In the genomic region with DNA sequence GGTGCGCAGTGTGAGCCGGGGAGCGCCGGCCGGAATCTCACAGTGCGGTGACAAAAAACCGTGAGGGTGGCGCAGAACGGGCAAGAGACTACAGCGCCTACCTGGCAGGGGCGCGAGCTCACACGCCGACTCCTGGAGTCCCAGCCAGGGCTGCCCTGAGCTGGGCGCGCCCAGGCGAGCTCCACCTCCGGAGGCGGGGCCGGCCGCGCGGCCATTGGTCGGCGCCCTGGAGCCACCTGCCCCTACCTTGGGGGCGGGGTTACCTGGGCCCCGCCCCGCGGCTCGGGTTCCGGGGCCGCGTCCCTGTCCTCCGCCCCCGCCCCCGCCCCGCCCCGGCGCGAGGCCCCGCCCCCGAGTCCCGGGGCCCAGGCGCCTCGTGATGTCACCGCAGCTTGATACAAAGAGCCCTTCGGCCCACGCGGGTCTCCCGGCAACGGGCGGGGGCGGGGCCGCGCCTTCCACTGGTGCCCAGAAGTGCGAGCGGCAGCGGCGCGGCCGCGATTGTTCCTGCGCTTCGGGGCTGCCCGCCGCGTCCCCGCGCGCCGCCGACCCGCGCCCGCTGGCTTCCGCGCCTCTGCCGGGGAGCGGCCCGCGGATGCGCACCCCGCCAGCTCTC, we compare ENCODE assay signal across 1 cellular context.
A peak's percentile ranks its signal among the peaks of the same experiment; 100 is the strongest.
TF ChIP-seq lines count a peak whose summit lies in the region.

No MANE protein-coding gene starts in this region.

TF ChIP-seq in HepG2, 621 proteins besides CTCF, POLR2A, EP300 and RAD21 (continued from another document and continues in another):
- TF ChIP-seq, protein P1, sequence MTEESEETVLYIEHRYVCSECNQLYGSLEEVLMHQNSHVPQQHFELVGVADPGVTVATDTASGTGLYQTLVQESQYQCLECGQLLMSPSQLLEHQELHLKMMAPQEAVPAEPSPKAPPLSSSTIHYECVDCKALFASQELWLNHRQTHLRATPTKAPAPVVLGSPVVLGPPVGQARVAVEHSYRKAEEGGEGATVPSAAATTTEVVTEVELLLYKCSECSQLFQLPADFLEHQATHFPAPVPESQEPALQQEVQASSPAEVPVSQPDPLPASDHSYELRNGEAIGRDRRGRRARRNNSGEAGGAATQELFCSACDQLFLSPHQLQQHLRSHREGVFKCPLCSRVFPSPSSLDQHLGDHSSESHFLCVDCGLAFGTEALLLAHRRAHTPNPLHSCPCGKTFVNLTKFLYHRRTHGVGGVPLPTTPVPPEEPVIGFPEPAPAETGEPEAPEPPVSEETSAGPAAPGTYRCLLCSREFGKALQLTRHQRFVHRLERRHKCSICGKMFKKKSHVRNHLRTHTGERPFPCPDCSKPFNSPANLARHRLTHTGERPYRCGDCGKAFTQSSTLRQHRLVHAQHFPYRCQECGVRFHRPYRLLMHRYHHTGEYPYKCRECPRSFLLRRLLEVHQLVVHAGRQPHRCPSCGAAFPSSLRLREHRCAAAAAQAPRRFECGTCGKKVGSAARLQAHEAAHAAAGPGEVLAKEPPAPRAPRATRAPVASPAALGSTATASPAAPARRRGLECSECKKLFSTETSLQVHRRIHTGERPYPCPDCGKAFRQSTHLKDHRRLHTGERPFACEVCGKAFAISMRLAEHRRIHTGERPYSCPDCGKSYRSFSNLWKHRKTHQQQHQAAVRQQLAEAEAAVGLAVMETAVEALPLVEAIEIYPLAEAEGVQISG (CRISPR knock-in tag; IDR thresholded peaks at IDR 0.05): 0 out of 2 replicates have a peak, but pooled peaks have one; percentile 25
- TF ChIP-seq ZNF558 (CRISPR knock-in tag; IDR thresholded peaks at IDR 0.05; ENCODE audit: borderline replicate concordance): 0 out of 2 replicates have a peak, but pooled peaks have one; percentile 13
- TF ChIP-seq RFXANK (CRISPR knock-in tag; IDR thresholded peaks at IDR 0.05): no peak
- TF ChIP-seq ZNF224 (CRISPR knock-in tag; IDR thresholded peaks at IDR 0.05): 0 out of 2 replicates have a peak, but pooled peaks have one; percentile 48
- TF ChIP-seq, protein P2, sequence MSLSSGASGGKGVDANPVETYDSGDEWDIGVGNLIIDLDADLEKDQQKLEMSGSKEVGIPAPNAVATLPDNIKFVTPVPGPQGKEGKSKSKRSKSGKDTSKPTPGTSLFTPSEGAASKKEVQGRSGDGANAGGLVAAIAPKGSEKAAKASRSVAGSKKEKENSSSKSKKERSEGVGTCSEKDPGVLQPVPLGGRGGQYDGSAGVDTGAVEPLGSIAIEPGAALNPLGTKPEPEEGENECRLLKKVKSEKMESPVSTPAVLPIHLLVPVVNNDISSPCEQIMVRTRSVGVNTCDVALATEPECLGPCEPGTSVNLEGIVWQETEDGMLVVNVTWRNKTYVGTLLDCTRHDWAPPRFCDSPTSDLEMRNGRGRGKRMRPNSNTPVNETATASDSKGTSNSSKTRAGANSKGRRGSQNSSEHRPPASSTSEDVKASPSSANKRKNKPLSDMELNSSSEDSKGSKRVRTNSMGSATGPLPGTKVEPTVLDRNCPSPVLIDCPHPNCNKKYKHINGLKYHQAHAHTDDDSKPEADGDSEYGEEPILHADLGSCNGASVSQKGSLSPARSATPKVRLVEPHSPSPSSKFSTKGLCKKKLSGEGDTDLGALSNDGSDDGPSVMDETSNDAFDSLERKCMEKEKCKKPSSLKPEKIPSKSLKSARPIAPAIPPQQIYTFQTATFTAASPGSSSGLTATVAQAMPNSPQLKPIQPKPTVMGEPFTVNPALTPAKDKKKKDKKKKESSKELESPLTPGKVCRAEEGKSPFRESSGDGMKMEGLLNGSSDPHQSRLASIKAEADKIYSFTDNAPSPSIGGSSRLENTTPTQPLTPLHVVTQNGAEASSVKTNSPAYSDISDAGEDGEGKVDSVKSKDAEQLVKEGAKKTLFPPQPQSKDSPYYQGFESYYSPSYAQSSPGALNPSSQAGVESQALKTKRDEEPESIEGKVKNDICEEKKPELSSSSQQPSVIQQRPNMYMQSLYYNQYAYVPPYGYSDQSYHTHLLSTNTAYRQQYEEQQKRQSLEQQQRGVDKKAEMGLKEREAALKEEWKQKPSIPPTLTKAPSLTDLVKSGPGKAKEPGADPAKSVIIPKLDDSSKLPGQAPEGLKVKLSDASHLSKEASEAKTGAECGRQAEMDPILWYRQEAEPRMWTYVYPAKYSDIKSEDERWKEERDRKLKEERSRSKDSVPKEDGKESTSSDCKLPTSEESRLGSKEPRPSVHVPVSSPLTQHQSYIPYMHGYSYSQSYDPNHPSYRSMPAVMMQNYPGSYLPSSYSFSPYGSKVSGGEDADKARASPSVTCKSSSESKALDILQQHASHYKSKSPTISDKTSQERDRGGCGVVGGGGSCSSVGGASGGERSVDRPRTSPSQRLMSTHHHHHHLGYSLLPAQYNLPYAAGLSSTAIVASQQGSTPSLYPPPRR (CRISPR knock-in tag; IDR thresholded peaks at IDR 0.05; ENCODE audit: borderline replicate concordance): 0 out of 2 replicates have a peak, but pooled peaks have one; percentile 44
- TF ChIP-seq ZNF546 (CRISPR knock-in tag; conservative IDR thresholded peaks at IDR 0.05): no peak
- peak; percentile 43; the same call in 1 of the 2 replicates for TF ChIP-seq KAT8 (CRISPR knock-in tag; IDR thresholded peaks at IDR 0.05)
- TF ChIP-seq ZNF510 (CRISPR knock-in tag; IDR thresholded peaks at IDR 0.05; ENCODE audit: low read depth): peak; percentile 35; the same call in 1 of the 2 replicates
- TF ChIP-seq ZNF160 (CRISPR knock-in tag; IDR thresholded peaks at IDR 0.05): 0 out of 2 replicates have a peak, but pooled peaks have one; percentile 31
- peak; percentile 51 for TF ChIP-seq PHF8 (CRISPR knock-in tag; IDR thresholded peaks at IDR 0.05)
- no peak for TF ChIP-seq MLLT10 (CRISPR knock-in tag; IDR thresholded peaks at IDR 0.05)
- peak; percentile 33; the same call in 1 of the 2 replicates for TF ChIP-seq ZNF430 (CRISPR knock-in tag; IDR thresholded peaks at IDR 0.05)
- TF ChIP-seq ZBTB7A (CRISPR knock-in tag; IDR thresholded peaks at IDR 0.05): 0 out of 2 replicates have a peak, but pooled peaks have one; percentile 26
- TF ChIP-seq SALL1 (CRISPR knock-in tag; IDR thresholded peaks at IDR 0.05): peak; percentile 69
- TF ChIP-seq, protein P3, sequence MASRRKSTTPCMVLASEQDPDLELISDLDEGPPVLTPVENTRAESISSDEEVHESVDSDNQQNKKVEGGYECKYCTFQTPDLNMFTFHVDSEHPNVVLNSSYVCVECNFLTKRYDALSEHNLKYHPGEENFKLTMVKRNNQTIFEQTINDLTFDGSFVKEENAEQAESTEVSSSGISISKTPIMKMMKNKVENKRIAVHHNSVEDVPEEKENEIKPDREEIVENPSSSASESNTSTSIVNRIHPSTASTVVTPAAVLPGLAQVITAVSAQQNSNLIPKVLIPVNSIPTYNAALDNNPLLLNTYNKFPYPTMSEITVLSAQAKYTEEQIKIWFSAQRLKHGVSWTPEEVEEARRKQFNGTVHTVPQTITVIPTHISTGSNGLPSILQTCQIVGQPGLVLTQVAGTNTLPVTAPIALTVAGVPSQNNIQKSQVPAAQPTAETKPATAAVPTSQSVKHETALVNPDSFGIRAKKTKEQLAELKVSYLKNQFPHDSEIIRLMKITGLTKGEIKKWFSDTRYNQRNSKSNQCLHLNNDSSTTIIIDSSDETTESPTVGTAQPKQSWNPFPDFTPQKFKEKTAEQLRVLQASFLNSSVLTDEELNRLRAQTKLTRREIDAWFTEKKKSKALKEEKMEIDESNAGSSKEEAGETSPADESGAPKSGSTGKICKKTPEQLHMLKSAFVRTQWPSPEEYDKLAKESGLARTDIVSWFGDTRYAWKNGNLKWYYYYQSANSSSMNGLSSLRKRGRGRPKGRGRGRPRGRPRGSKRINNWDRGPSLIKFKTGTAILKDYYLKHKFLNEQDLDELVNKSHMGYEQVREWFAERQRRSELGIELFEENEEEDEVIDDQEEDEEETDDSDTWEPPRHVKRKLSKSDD (CRISPR knock-in tag; IDR thresholded peaks at IDR 0.05; ENCODE audit: low read depth): no peak
- TF ChIP-seq RBFOX2 (IDR thresholded peaks at IDR 0.05; ENCODE audit: low read depth, low read length): peak; percentile 81
- TF ChIP-seq HDAC2 (CRISPR knock-in tag; IDR thresholded peaks at IDR 0.05): peak; percentile 46; the same call in 1 of the 2 replicates
- TF ChIP-seq ZNF746 (CRISPR knock-in tag; IDR thresholded peaks at IDR 0.05): no peak
- no peak for TF ChIP-seq GZF1 (CRISPR knock-in tag; IDR thresholded peaks at IDR 0.05)
- TF ChIP-seq ZNF678 (CRISPR knock-in tag; IDR thresholded peaks at IDR 0.05): no peak
- TF ChIP-seq MXI1 (IDR thresholded peaks at IDR 0.05; ENCODE audit: borderline replicate concordance, low read depth, low read length): peak; percentile 86; the same call in 1 of the 3 replicates
- no peak for TF ChIP-seq ZNF484 (CRISPR knock-in tag; IDR thresholded peaks at IDR 0.05; ENCODE audit: borderline replicate concordance, low read depth)
- TF ChIP-seq ZNF776 (CRISPR knock-in tag; IDR thresholded peaks at IDR 0.05): no peak
- TF ChIP-seq MIER3 (CRISPR knock-in tag; IDR thresholded peaks at IDR 0.05; ENCODE audit: borderline replicate concordance): no peak
- no peak for TF ChIP-seq SOX13 (IDR thresholded peaks at IDR 0.05)
- peak in 1 of 2 experiments; percentile 39; a peak in 1 of 4 replicates for TF ChIP-seq SOX13 (CRISPR knock-in tag; conservative IDR thresholded peaks at IDR 0.05 in 1 of 2, IDR thresholded peaks at IDR 0.05 in 1 of 2)
- 0 out of 2 replicates have a peak, but pooled peaks have one; percentile 11 for TF ChIP-seq ZNF205 (CRISPR knock-in tag; IDR thresholded peaks at IDR 0.05)
- TF ChIP-seq ZNF12 (CRISPR knock-in tag; IDR thresholded peaks at IDR 0.05): no peak
- no peak for TF ChIP-seq TBX3 (IDR thresholded peaks at IDR 0.05; ENCODE audit: borderline replicate concordance)
- TF ChIP-seq TARDBP (CRISPR knock-in tag; IDR thresholded peaks at IDR 0.05): 0 out of 2 replicates have a peak, but pooled peaks have one; percentile 50
- TF ChIP-seq, protein P4, sequence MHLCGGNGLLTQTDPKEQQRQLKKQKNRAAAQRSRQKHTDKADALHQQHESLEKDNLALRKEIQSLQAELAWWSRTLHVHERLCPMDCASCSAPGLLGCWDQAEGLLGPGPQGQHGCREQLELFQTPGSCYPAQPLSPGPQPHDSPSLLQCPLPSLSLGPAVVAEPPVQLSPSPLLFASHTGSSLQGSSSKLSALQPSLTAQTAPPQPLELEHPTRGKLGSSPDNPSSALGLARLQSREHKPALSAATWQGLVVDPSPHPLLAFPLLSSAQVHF (CRISPR knock-in tag; IDR thresholded peaks at IDR 0.05): no peak
- TF ChIP-seq NFYB (CRISPR knock-in tag; IDR thresholded peaks at IDR 0.05): peak; percentile 44
- TF ChIP-seq SNAPC2 (CRISPR knock-in tag; IDR thresholded peaks at IDR 0.05): no peak
- no peak for TF ChIP-seq FOXP1 (IDR thresholded peaks at IDR 0.05)
- no peak for TF ChIP-seq FOXP1 (CRISPR knock-in tag; IDR thresholded peaks at IDR 0.05)
- TF ChIP-seq ZEB1 (IDR thresholded peaks at IDR 0.05; ENCODE audit: insufficient replicate concordance, low read depth): peak; percentile 45
- TF ChIP-seq MEIS2 (CRISPR knock-in tag; IDR thresholded peaks at IDR 0.05): no peak
- TF ChIP-seq EED (CRISPR knock-in tag; IDR thresholded peaks at IDR 0.05): no peak
- TF ChIP-seq ZSCAN22 (CRISPR knock-in tag; IDR thresholded peaks at IDR 0.05): no peak
- TF ChIP-seq NR2F1 (CRISPR knock-in tag; IDR thresholded peaks at IDR 0.05): no peak
- 0 out of 2 replicates have a peak, but pooled peaks have one; percentile 31 for TF ChIP-seq ZSCAN25 (CRISPR knock-in tag; IDR thresholded peaks at IDR 0.05)
- no peak for TF ChIP-seq ZNF589 (CRISPR knock-in tag; conservative IDR thresholded peaks at IDR 0.05)
- no peak for TF ChIP-seq ZFP36 (IDR thresholded peaks at IDR 0.05; ENCODE audit: borderline replicate concordance, low read depth, low read length, partially characterized antibody)
- no peak for TF ChIP-seq ZMYM3 (CRISPR knock-in tag; IDR thresholded peaks at IDR 0.05)
- TF ChIP-seq, protein P5, sequence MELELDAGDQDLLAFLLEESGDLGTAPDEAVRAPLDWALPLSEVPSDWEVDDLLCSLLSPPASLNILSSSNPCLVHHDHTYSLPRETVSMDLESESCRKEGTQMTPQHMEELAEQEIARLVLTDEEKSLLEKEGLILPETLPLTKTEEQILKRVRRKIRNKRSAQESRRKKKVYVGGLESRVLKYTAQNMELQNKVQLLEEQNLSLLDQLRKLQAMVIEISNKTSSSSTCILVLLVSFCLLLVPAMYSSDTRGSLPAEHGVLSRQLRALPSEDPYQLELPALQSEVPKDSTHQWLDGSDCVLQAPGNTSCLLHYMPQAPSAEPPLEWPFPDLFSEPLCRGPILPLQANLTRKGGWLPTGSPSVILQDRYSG (CRISPR knock-in tag; IDR thresholded peaks at IDR 0.05): no peak
- 0 out of 2 replicates have a peak, but pooled peaks have one; percentile 55 for TF ChIP-seq ZNF792 (CRISPR knock-in tag; IDR thresholded peaks at IDR 0.05)
- no peak for TF ChIP-seq ZNF20 (CRISPR knock-in tag; IDR thresholded peaks at IDR 0.05)
- TF ChIP-seq, protein P6, sequence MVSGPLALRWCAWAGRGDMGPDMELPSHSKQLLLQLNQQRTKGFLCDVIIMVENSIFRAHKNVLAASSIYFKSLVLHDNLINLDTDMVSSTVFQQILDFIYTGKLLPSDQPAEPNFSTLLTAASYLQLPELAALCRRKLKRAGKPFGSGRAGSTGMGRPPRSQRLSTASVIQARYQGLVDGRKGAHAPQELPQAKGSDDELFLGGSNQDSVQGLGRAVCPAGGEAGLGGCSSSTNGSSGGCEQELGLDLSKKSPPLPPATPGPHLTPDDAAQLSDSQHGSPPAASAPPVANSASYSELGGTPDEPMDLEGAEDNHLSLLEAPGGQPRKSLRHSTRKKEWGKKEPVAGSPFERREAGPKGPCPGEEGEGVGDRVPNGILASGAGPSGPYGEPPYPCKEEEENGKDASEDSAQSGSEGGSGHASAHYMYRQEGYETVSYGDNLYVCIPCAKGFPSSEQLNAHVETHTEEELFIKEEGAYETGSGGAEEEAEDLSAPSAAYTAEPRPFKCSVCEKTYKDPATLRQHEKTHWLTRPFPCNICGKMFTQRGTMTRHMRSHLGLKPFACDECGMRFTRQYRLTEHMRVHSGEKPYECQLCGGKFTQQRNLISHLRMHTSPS (CRISPR knock-in tag; IDR thresholded peaks at IDR 0.05; ENCODE audit: low read depth): peak; percentile 89
- no peak; the same call in 1 of the 2 replicates for TF ChIP-seq RCOR2 (CRISPR knock-in tag; IDR thresholded peaks at IDR 0.05)
- peak; percentile 60; the same call in 1 of the 2 replicates for TF ChIP-seq MEIS1 (CRISPR knock-in tag; IDR thresholded peaks at IDR 0.05; ENCODE audit: borderline replicate concordance)
- TF ChIP-seq ZNF225 (CRISPR knock-in tag; IDR thresholded peaks at IDR 0.05): no peak
- no peak for TF ChIP-seq FOSL1 (CRISPR knock-in tag; IDR thresholded peaks at IDR 0.05; ENCODE audit: borderline replicate concordance)
